ENCODE assay signal across 10 cellular contexts in genomic region chr10:79488303-79488702, GRCh38. TPM values are rescaled to one million over a fixed set of nuclear protein-coding genes. Genes with fewer than 3 reads are reported as not detected.
DNase-seq lines count a peak whose midpoint lies in the region; ATAC-seq and TF ChIP-seq lines count a peak whose summit lies in the region.
"Had no signal": no experiment of that assay in that cellular context is flagged by ENCODE, and none has a peak within 500 bp of the region (broad histone marks: within the 10 kb centered on the region; RNA-seq: fewer than 3 reads in every experiment).

No MANE protein-coding gene starts in this region.

- no peak overlapping the region for H3K4me3 Mint-ChIP-seq in activated CD4-positive, alpha-beta memory T cell treated with anti-CD3 and anti-CD28 coated beads, Interleukin-2, amount 10 ng/mL, durations not matched to agents 7 days and 5 days

- POLR2A ChIA-PET in activated CD4-positive, alpha-beta memory T cell treated with anti-CD3 and anti-CD28 coated beads, Interleukin-2, amount 10 ng/mL, durations not matched to agents 7 days and 5 days (lab: Charles Lee), result no interaction called here

- no peak overlapping the region for H3K27ac Mint-ChIP-seq in activated CD4-positive, alpha-beta memory T cell treated with anti-CD3 and anti-CD28 coated beads, Interleukin-2, amount 10 ng/mL, durations not matched to agents 7 days and 5 days

- no peaks in the 10 kb centered on the region for H3K27me3 ChIP-seq in thoracic aorta (replicated peaks; ENCODE audit: insufficient read depth)

- peak overlapping the region; percentile 3 to 78 for H3K27ac ChIP-seq in thoracic aorta

- CTCF ChIA-PET in activated CD4-positive, alpha-beta memory T cell treated with anti-CD3 and anti-CD28 coated beads, Interleukin-2, amount 10 ng/mL, durations not matched to agents 7 days and 5 days (lab: Charles Lee), result interaction anchor here (1.0 to 4.8 kb wide), 5 partner anchors 8 to 114 kb away, joined by 3 to 35 read pairs (median 5); no protein-coding TSS in a partner anchor

- no peaks in the 10 kb centered on the region for H3K36me3 Mint-ChIP-seq in activated CD4-positive, alpha-beta memory T cell treated with anti-CD3 and anti-CD28 coated beads, Interleukin-2, amount 10 ng/mL, durations not matched to agents 7 days and 5 days (ENCODE audit: low read depth)

- H3K4me3 ChIP-seq in choroid plexus epithelial cell (ENCODE audit: low read depth, low read length) (no peak overlapping the region), thoracic aorta (no peak overlapping the region)

- intact Hi-C loops in left colon (cut with DNase I, micrococcal nuclease), result loop anchor here in 1 of 2 donors (10.0 kb wide), 1 partner anchor 114 kb away; no protein-coding TSS in a partner anchor

- no peaks in the 10 kb centered on the region for H3K36me3 ChIP-seq in thoracic aorta

- ATAC-seq in left colon, result no peak
- ATAC-seq in thoracic aorta (ENCODE audit: insufficient number of reproducible peaks, low FRiP score, low read depth), result peak; percentile 87

- TF ChIP-seq CTCF in choroid plexus epithelial cell (conservative IDR thresholded peaks at IDR 0.05; ENCODE audit: low read depth, low read length), result no peak
- no peak for TF ChIP-seq CTCF in thoracic aorta (IDR thresholded peaks at IDR 0.05)

- no peaks in the 10 kb centered on the region for H3K4me1 Mint-ChIP-seq in activated CD4-positive, alpha-beta memory T cell treated with anti-CD3 and anti-CD28 coated beads, Interleukin-2, amount 10 ng/mL, durations not matched to agents 7 days and 5 days

- H3K9me3 Mint-ChIP-seq in activated CD4-positive, alpha-beta memory T cell treated with anti-CD3 and anti-CD28 coated beads, Interleukin-2, amount 10 ng/mL, durations not matched to agents 7 days and 5 days, result no peaks in the 10 kb centered on the region

- peaks cover 3 to 17% of the 10 kb centered on the region in 2 donors for H3K4me1 ChIP-seq in thoracic aorta (ENCODE audit: control insufficient read depth in 1 of 2, low read depth in 2 of 2)

- peak; percentile 73 for DNase-seq in HS-5 (ENCODE audit: low read depth)
- DNase-seq in choroid plexus epithelial cell (ENCODE audit: low read depth), result peak; percentile 94
- DNase-seq in left colon, result peak; percentile 24 to 45
- peak; percentile 43 for DNase-seq in thoracic aorta (ENCODE audit: low spot score)
- DNase-seq in activated CD4-positive, alpha-beta memory T cell treated with anti-CD3 and anti-CD28 coated beads, Interleukin-2, amount 10 ng/mL, durations not matched to agents 7 days and 5 days, result no peak
- DNase-seq in NCI-H2029 treated with DMSO at 0.1 percent for 48 hours (lab: John Stamatoyannopoulos, UW), result no peak
- DNase-seq in stimulated activated CD4-positive, alpha-beta T cell treated with anti-CD3 and anti-CD28 coated beads, Interleukin-4, amount 100 ng/mL, for 4 hours, result no peak
- DNase-seq in NCI-H2196 treated with DMSO at 0.1 percent for 48 hours (lab: John Stamatoyannopoulos, UW; ENCODE audit: unreplicated experiment), result no peak
- DNase-seq: NCI-H1417 treated with DMSO at 0.1 percent for 48 hours, occipital lobe had no signal

- H3K9me3 ChIP-seq in thoracic aorta, result no peaks in the 10 kb centered on the region

- H3K27me3 Mint-ChIP-seq in activated CD4-positive, alpha-beta memory T cell treated with anti-CD3 and anti-CD28 coated beads, Interleukin-2, amount 10 ng/mL, durations not matched to agents 7 days and 5 days, result peaks cover 11% of the 10 kb centered on the region

RNA-seq across cellular contexts. Expression of gene EIF5AL1, which starts 24.0 kb away (rescaled TPM):
- total RNA-seq in left colon (under 1 TPM; 0.09 to 0.53 TPM), thoracic aorta (under 1 TPM in 1 of 2 donors, not detected in 1; 0.14 TPM)
- total RNA-seq in activated CD4-positive, alpha-beta memory T cell treated with anti-CD3 and anti-CD28 coated beads, Interleukin-2, amount 10 ng/mL, durations not matched to agents 7 days and 5 days, result 1 to 10 TPM; 1.2 to 1.7 TPM

RNA-seq across cellular contexts. Expression of gene ZCCHC24, which starts 42.9 kb away (rescaled TPM):
- 10 to 100 TPM in 1 of 2 donors, 1 to 10 TPM in 1; 5.3 to 18.4 TPM for total RNA-seq in left colon
- total RNA-seq in thoracic aorta, result 10 to 100 TPM; 66.9 to 82.9 TPM
- total RNA-seq in activated CD4-positive, alpha-beta memory T cell treated with anti-CD3 and anti-CD28 coated beads, Interleukin-2, amount 10 ng/mL, durations not matched to agents 7 days and 5 days, result 1 to 10 TPM; 1.5 TPM

Comparison
In these comparisons a context has a peak if more than half of its experiments do, and no peak if none do; other contexts are left out.
1. DNase-seq: peak in HS-5 (single experiment), choroid plexus epithelial cell (single experiment), left colon (2 of 2) and thoracic aorta (single experiment); none in activated CD4-positive, alpha-beta memory T cell treated with anti-CD3 and anti-CD28 coated beads, Interleukin-2, amount 10 ng/mL, durations not matched to agents 7 days and 5 days (single experiment), NCI-H2029 treated with DMSO at 0.1 percent for 48 hours (single experiment), stimulated activated CD4-positive, alpha-beta T cell treated with anti-CD3 and anti-CD28 coated beads, Interleukin-4, amount 100 ng/mL, for 4 hours (0 of 2) and NCI-H2196 treated with DMSO at 0.1 percent for 48 hours (single experiment).